Comparison of ENCODE assay signal across 1 cellular context in the genomic region with DNA sequence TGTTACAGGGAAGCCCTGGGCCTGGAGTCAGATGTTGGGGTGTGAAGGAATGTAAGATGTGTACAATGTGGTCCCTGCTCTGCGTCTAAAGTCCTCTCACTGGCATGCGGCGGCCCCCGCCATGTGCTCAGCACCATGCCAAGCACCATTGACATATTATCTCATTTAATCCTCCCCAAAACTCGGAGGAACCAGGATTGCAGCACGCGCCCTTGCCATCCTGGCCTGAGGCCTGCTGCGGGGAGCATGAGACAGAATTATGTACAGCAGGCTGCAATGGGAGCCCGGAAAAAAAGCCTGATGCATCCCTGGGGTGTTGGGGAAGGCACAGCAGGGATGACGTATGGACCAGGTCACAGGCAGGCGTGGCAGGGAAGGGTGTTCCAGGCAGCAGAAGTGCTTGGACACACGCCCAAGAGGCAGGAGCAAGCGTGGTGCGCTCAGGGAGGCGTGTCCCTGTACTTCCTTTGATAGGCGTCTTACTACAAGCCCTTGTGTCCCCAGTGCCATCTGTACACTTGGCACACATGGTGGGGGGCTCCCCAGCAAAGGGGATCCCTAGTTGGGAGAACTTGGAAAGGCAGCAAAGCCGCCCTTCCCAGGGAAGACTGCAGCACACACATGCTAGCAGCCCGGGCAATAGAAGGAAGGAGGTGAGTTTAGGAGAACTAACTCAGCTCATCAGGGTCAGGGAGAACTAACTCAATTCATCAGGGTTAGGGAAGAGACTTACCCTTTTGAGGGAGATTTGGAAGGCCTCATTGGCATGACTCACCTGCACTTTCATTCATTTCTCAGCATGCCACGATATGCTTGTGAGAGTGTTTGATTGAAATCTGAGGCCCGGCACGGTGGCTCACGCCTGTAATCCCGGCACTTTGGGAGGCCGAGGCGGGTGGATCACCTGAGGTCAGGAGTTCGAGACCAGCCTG.
TF ChIP-seq lines count a peak whose summit lies in the region.

No MANE protein-coding gene starts in this region.

TF ChIP-seq in SK-N-SH, 30 proteins besides CTCF, POLR2A, EP300 and RAD21 (continued from another document):
- TF ChIP-seq ZBTB33 (IDR thresholded peaks at IDR 0.05; ENCODE audit: borderline replicate concordance, low read depth) (no peak), RFX5 (IDR thresholded peaks at IDR 0.05; ENCODE audit: low read length) (no peak), PBX3 (IDR thresholded peaks at IDR 0.05) (no peak), FOXM1 (IDR thresholded peaks at IDR 0.05; ENCODE audit: low read depth) (no peak)
- TF ChIP-seq, protein P1, sequence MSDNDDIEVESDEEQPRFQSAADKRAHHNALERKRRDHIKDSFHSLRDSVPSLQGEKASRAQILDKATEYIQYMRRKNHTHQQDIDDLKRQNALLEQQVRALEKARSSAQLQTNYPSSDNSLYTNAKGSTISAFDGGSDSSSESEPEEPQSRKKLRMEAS (IDR thresholded peaks at IDR 0.05; ENCODE audit: low read depth), result no peak
